Comparison of ENCODE assay signal across 1 cellular context in genomic region chr3:50260027-50260941, GRCh38.
TF ChIP-seq lines count a peak whose summit lies in the region.

No MANE protein-coding gene starts in this region.

TF ChIP-seq in HepG2, 621 proteins besides CTCF, POLR2A, EP300 and RAD21 (continued from another document and continues in another):
- no peak for TF ChIP-seq ZHX2 (IDR thresholded peaks at IDR 0.05; ENCODE audit: low read depth)
- TF ChIP-seq ZHX2 (CRISPR knock-in tag; IDR thresholded peaks at IDR 0.05; ENCODE audit: borderline replicate concordance), result no peak; the same call in 1 of the 2 replicates
- peak; percentile 97 for TF ChIP-seq MED8 (CRISPR knock-in tag; IDR thresholded peaks at IDR 0.05; ENCODE audit: insufficient replicate concordance)
- 0 out of 2 replicates have a peak, but pooled peaks have one; percentile 29 for TF ChIP-seq ZFP62 (CRISPR knock-in tag; IDR thresholded peaks at IDR 0.05)
- peak; percentile 40; the same call in 1 of the 2 replicates for TF ChIP-seq HNF4G (IDR thresholded peaks at IDR 0.05; ENCODE audit: borderline replicate concordance, low read depth, low read length)
- TF ChIP-seq HNF4G (CRISPR knock-in tag; IDR thresholded peaks at IDR 0.05; ENCODE audit: borderline replicate concordance, low read depth), result 0 out of 2 replicates have a peak, but pooled peaks have one; percentile 38
- TF ChIP-seq RXRB (CRISPR knock-in tag; IDR thresholded peaks at IDR 0.05; ENCODE audit: borderline replicate concordance), result peak; percentile 82
- peak; percentile 75 for TF ChIP-seq RARA (CRISPR knock-in tag; IDR thresholded peaks at IDR 0.05)
- TF ChIP-seq SNAPC5 (CRISPR knock-in tag; IDR thresholded peaks at IDR 0.05; ENCODE audit: borderline replicate concordance), result peak; percentile 40; the same call in 1 of the 2 replicates
- TF ChIP-seq, protein P1, sequence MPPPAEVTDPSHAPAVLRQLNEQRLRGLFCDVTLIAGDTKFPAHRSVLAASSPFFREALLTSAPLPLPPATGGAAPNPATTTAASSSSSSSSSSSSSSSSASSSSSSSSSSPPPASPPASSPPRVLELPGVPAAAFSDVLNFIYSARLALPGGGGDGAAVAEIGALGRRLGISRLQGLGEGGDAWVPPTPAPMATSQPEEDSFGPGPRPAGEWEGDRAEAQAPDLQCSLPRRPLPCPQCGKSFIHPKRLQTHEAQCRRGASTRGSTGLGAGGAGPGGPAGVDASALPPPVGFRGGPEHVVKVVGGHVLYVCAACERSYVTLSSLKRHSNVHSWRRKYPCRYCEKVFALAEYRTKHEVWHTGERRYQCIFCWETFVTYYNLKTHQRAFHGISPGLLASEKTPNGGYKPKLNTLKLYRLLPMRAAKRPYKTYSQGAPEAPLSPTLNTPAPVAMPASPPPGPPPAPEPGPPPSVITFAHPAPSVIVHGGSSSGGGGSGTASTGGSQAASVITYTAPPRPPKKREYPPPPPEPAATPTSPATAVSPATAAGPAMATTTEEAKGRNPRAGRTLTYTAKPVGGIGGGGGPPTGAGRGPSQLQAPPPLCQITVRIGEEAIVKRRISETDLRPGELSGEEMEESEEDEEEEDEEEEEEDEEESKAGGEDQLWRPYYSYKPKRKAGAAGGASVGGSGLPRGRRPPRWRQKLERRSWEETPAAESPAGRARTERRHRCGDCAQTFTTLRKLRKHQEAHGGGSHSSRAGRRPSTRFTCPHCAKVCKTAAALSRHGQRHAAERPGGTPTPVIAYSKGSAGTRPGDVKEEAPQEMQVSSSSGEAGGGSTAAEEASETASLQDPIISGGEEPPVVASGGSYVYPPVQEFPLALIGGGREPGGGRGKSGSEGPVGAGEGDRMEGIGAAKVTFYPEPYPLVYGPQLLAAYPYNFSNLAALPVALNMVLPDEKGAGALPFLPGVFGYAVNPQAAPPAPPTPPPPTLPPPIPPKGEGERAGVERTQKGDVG (CRISPR knock-in tag; IDR thresholded peaks at IDR 0.05; ENCODE audit: borderline replicate concordance), result 0 out of 2 replicates have a peak, but pooled peaks have one; percentile 6
- TF ChIP-seq, protein P2, sequence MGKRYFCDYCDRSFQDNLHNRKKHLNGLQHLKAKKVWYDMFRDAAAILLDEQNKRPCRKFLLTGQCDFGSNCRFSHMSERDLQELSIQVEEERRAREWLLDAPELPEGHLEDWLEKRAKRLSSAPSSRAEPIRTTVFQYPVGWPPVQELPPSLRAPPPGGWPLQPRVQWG (CRISPR knock-in tag; IDR thresholded peaks at IDR 0.05; ENCODE audit: borderline replicate concordance, low read depth), result no peak
- TF ChIP-seq KDM6A (CRISPR knock-in tag; IDR thresholded peaks at IDR 0.05; ENCODE audit: low read depth), result 0 out of 2 replicates have a peak, but pooled peaks have one; percentile 12
- TF ChIP-seq TCF7 (IDR thresholded peaks at IDR 0.05; ENCODE audit: low read depth), result peak; percentile 95
- no peak for TF ChIP-seq HOXA9 (CRISPR knock-in tag; IDR thresholded peaks at IDR 0.05; ENCODE audit: borderline replicate concordance)
- peak; percentile 74; the same call in 1 of the 2 replicates for TF ChIP-seq ZNF589 (CRISPR knock-in tag; conservative IDR thresholded peaks at IDR 0.05)
- peak; percentile 56; the same call in 1 of the 2 replicates for TF ChIP-seq GFI1 (CRISPR knock-in tag; IDR thresholded peaks at IDR 0.05; ENCODE audit: borderline replicate concordance)
- TF ChIP-seq, protein P3, sequence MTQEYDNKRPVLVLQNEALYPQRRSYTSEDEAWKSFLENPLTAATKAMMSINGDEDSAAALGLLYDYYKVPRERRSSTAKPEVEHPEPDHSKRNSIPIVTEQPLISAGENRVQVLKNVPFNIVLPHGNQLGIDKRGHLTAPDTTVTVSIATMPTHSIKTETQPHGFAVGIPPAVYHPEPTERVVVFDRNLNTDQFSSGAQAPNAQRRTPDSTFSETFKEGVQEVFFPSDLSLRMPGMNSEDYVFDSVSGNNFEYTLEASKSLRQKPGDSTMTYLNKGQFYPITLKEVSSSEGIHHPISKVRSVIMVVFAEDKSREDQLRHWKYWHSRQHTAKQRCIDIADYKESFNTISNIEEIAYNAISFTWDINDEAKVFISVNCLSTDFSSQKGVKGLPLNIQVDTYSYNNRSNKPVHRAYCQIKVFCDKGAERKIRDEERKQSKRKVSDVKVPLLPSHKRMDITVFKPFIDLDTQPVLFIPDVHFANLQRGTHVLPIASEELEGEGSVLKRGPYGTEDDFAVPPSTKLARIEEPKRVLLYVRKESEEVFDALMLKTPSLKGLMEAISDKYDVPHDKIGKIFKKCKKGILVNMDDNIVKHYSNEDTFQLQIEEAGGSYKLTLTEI (CRISPR knock-in tag; conservative IDR thresholded peaks at IDR 0.05), result no peak
- TF ChIP-seq PATZ1 (CRISPR knock-in tag; IDR thresholded peaks at IDR 0.05), result peak; percentile 99
- TF ChIP-seq ZNF431 (CRISPR knock-in tag; IDR thresholded peaks at IDR 0.05; ENCODE audit: borderline replicate concordance, low read depth), result 0 out of 2 replicates have a peak, but pooled peaks have one; percentile 49
- no peak for TF ChIP-seq CHCHD3 (CRISPR knock-in tag; IDR thresholded peaks at IDR 0.05)
- TF ChIP-seq ZZZ3 (CRISPR knock-in tag; IDR thresholded peaks at IDR 0.05; ENCODE audit: borderline replicate concordance), result 0 out of 2 replicates have a peak, but pooled peaks have one; percentile 1
- TF ChIP-seq TAF1 (CRISPR knock-in tag; IDR thresholded peaks at IDR 0.05), result peak; percentile 84
- TF ChIP-seq NCOR1 (IDR thresholded peaks at IDR 0.05; ENCODE audit: borderline replicate concordance, low read length), result peak; percentile 50; the same call in 1 of the 2 replicates
- no peak for TF ChIP-seq KDM4B (CRISPR knock-in tag; IDR thresholded peaks at IDR 0.05)
- peak; percentile 45; the same call in 1 of the 2 replicates for TF ChIP-seq MTA1 (CRISPR knock-in tag; IDR thresholded peaks at IDR 0.05; ENCODE audit: borderline replicate concordance)
- TF ChIP-seq ZNF776 (CRISPR knock-in tag; IDR thresholded peaks at IDR 0.05), result 0 out of 2 replicates have a peak, but pooled peaks have one; percentile 31
- TF ChIP-seq NCOA2 (CRISPR knock-in tag; IDR thresholded peaks at IDR 0.05), result peak; percentile 90
- no peak for TF ChIP-seq ZNF484 (CRISPR knock-in tag; IDR thresholded peaks at IDR 0.05; ENCODE audit: borderline replicate concordance, low read depth)
- TF ChIP-seq ZNF558 (CRISPR knock-in tag; IDR thresholded peaks at IDR 0.05; ENCODE audit: borderline replicate concordance), result peak; percentile 93; the same call in 1 of the 2 replicates
- TF ChIP-seq, protein P4, sequence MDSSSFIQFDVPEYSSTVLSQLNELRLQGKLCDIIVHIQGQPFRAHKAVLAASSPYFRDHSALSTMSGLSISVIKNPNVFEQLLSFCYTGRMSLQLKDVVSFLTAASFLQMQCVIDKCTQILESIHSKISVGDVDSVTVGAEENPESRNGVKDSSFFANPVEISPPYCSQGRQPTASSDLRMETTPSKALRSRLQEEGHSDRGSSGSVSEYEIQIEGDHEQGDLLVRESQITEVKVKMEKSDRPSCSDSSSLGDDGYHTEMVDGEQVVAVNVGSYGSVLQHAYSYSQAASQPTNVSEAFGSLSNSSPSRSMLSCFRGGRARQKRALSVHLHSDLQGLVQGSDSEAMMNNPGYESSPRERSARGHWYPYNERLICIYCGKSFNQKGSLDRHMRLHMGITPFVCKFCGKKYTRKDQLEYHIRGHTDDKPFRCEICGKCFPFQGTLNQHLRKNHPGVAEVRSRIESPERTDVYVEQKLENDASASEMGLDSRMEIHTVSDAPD (CRISPR knock-in tag; IDR thresholded peaks at IDR 0.05), result peak; percentile 65; the same call in 1 of the 2 replicates
- peak; percentile 87 for TF ChIP-seq KAT8 (CRISPR knock-in tag; IDR thresholded peaks at IDR 0.05)
- peak; percentile 69; the same call in 1 of the 3 replicates for TF ChIP-seq MXI1 (IDR thresholded peaks at IDR 0.05; ENCODE audit: borderline replicate concordance, low read depth, low read length)
- peak; percentile 79 for TF ChIP-seq AGO2 (optimal IDR thresholded peaks at IDR 0.05; ENCODE audit: low read depth, low read length)
- peak; percentile 51; the same call in 1 of the 2 replicates for TF ChIP-seq ZNF296 (CRISPR knock-in tag; conservative IDR thresholded peaks at IDR 0.05)
- TF ChIP-seq SP5 (CRISPR knock-in tag; IDR thresholded peaks at IDR 0.05; ENCODE audit: borderline replicate concordance, low read depth), result peak; percentile 96
- TF ChIP-seq, protein P5, sequence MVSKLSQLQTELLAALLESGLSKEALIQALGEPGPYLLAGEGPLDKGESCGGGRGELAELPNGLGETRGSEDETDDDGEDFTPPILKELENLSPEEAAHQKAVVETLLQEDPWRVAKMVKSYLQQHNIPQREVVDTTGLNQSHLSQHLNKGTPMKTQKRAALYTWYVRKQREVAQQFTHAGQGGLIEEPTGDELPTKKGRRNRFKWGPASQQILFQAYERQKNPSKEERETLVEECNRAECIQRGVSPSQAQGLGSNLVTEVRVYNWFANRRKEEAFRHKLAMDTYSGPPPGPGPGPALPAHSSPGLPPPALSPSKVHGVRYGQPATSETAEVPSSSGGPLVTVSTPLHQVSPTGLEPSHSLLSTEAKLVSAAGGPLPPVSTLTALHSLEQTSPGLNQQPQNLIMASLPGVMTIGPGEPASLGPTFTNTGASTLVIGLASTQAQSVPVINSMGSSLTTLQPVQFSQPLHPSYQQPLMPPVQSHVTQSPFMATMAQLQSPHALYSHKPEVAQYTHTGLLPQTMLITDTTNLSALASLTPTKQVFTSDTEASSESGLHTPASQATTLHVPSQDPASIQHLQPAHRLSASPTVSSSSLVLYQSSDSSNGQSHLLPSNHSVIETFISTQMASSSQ (IDR thresholded peaks at IDR 0.05; ENCODE audit: low read depth), result no peak
- TF ChIP-seq, protein P5 (CRISPR knock-in tag; IDR thresholded peaks at IDR 0.05; ENCODE audit: borderline replicate concordance), result peak; percentile 81; the same call in 1 of the 2 replicates
- peak; percentile 14 to 33; a peak in 2 of 4 replicates for TF ChIP-seq NR2F1 (CRISPR knock-in tag; IDR thresholded peaks at IDR 0.05)
- peak; percentile 89; the same call in 1 of the 2 replicates for TF ChIP-seq ZSCAN20 (CRISPR knock-in tag; IDR thresholded peaks at IDR 0.05; ENCODE audit: borderline replicate concordance)
- peak; percentile 94 for TF ChIP-seq ETV5 (CRISPR knock-in tag; IDR thresholded peaks at IDR 0.05; ENCODE audit: borderline replicate concordance)
- TF ChIP-seq ZNF629 (CRISPR knock-in tag; conservative IDR thresholded peaks at IDR 0.05), result peak; percentile 59; the same call in 1 of the 2 replicates
- TF ChIP-seq XRCC5 (optimal IDR thresholded peaks at IDR 0.05; ENCODE audit: low read length), result peak; percentile 68
